In the genomic region with DNA sequence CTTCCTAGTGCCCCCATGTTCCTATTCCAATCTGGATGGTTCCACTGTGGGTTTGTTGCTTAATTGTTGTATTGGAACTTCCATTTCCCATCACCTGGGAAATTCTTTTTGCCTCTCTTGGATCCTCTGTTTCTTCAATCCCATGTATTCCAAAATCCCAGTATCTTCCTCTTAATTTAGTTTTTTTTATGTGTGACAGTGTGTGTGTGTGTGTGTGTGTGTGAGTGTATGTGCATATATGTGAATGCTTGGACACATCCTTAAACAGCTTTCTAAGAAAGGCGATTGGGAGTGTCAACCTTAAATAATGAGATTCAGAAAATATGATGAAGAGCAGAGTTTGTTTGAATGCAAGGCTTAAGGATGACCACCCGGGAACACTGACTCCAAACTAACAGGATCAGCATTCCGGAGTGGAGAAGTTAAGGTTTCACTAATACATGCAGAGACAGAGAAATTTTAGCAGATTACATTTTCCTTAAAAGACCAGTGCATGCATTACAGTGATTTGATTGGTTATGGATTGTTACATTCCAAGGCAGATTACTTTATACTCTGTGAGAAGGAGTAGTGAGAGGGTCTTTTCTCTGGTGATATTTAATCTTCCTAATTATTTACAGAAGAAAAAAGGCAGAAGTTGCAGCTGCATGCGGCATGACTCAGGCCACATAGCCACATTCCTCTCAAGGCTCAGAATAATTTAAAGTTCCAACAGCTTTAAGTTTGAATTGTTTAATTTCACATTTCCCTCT, we compare ENCODE assay signal across 1 cellular context.
TF ChIP-seq lines count a peak whose summit lies in the region.

No MANE protein-coding gene starts in this region.

TF ChIP-seq in IMR-90, 13 proteins besides CTCF, POLR2A, EP300 and RAD21:
- TF ChIP-seq BHLHE40 (IDR thresholded peaks at IDR 0.05; ENCODE audit: low read depth, low read length): no peak
- TF ChIP-seq RCOR1 (IDR thresholded peaks at IDR 0.05; ENCODE audit: insufficient replicate concordance, low read length): no peak
- TF ChIP-seq MXI1 (IDR thresholded peaks at IDR 0.05; ENCODE audit: borderline replicate concordance, low read depth, low read length): no peak
- TF ChIP-seq CHD1 (IDR thresholded peaks at IDR 0.05; ENCODE audit: low read depth, low read length): no peak
TF ChIP-seq in IMR-90: peak in this region for 0.
